Comparison of ENCODE assay signal across 21 cellular contexts in genomic region chr3:40867826-40868225, GRCh38.
A peak's percentile ranks its signal among the peaks of the same experiment; 100 is the strongest.
DNase-seq lines count a peak whose midpoint lies in the region; ATAC-seq and TF ChIP-seq lines count a peak whose summit lies in the region.
"Had no signal": no experiment of that assay in that cellular context is flagged by ENCODE, and none has a peak within 500 bp of the region (broad histone marks: within the 10 kb centered on the region; RNA-seq: fewer than 3 reads in every experiment).

No MANE protein-coding gene starts in this region.

- H3K9me3 ChIP-seq in HEK293 (ENCODE audit: control insufficient read depth, insufficient read depth, low read depth, low read length), result no peaks in the 10 kb centered on the region
- no peaks in the 10 kb centered on the region for H3K9me3 ChIP-seq in breast epithelium
- H3K9me3 ChIP-seq in right cardiac atrium (ENCODE audit: control insufficient read depth, low read length), result no peaks in the 10 kb centered on the region
- H3K9me3 ChIP-seq: A549, BE2C, HAP-1 had no signal

- TF ChIP-seq POLR2A in breast epithelium (IDR thresholded peaks at IDR 0.05), result no peak

- H3K4me3 ChIP-seq in HEK293 (ENCODE audit: low read depth, low read length) (no peak overlapping the region), breast epithelium (no peak overlapping the region), right cardiac atrium (ENCODE audit: low read length) (no peak overlapping the region)
- H3K4me3 ChIP-seq: A549; BLaER1 treated with 17β-estradiol and CSF1 and Interleukin-3, amounts not matched to agents 10 nM and 100 nM; HAP-1 had no signal

- DNase-seq in breast epithelium (ENCODE audit: low spot score in 2 of 2) (no peak), head of caudate nucleus (peak in 27 of 42 donors; percentile 3 to 76 (median 34)), putamen (ENCODE audit: low spot score) (peak; percentile 28), right cardiac atrium (no peak), GM03348 (ENCODE audit: low spot score) (no peak)
- DNase-seq: 8988T; ACHN; AML-193; BE2C; Calu3; CD4-positive, alpha-beta T cell; CD8-positive, alpha-beta memory T cell; DMS53; DMS79 treated with DMSO at 0.1 percent for 48 hours; GF-D8; GOT3 had no signal

- ATAC-seq in right cardiac atrium, result no peak
- no peak for ATAC-seq in HG02623 (IDR thresholded peaks at IDR 0.05; ENCODE audit: unreplicated experiment)
- ATAC-seq: A549 had no signal

- H3K36me3 ChIP-seq in HEK293 (ENCODE audit: control insufficient read depth in 2 of 2, insufficient read depth in 1 of 2, low read length in 2 of 2), result no peaks in the 10 kb centered on the region
- no peaks in the 10 kb centered on the region for H3K36me3 ChIP-seq in breast epithelium
- H3K36me3 ChIP-seq: BE2C; BLaER1 treated with 17β-estradiol and CSF1 and Interleukin-3, amounts not matched to agents 10 nM and 100 nM; HAP-1 had no signal

- H3K4me1 ChIP-seq in HEK293 (ENCODE audit: control insufficient read depth, insufficient read depth, low read length), result no peaks in the 10 kb centered on the region
- peaks cover 0 to 5% of the 10 kb centered on the region in 2 donors for H3K4me1 ChIP-seq in breast epithelium
- peaks cover 3% of the 10 kb centered on the region for H3K4me1 ChIP-seq in right cardiac atrium (ENCODE audit: control insufficient read depth, insufficient read depth, low read length)
- H3K4me1 ChIP-seq: A549, BE2C, HAP-1 had no signal

- no peak for TF ChIP-seq CTCF in HEK293 (tag by site-specific recombination; IDR thresholded peaks at IDR 0.05)
- no peak for TF ChIP-seq CTCF in breast epithelium (IDR thresholded peaks at IDR 0.05)

- 90% methylated on average over 3 of the region's 3 CpGs for WGBS in right cardiac atrium

- intact Hi-C loops in breast epithelium (cut with DNase I; ENCODE audit: low total_unique reads), result no loop called here
- intact Hi-C loops in head of caudate nucleus (cut with DNase I), result no loop called here
- intact Hi-C loops in right cardiac atrium (cut with DNase I), result no loop called here

- POLR2A ChIA-PET in HEK293 (lab: Yijun Ruan, JAX), result no interaction called here

- CTCF ChIA-PET in HEK293 (lab: Yijun Ruan, JAX), result interaction anchor here (0.6 kb wide), 1 partner anchor 269 kb away, joined by 4 read pairs; no protein-coding TSS in a partner anchor

- H3K27me3 ChIP-seq in breast epithelium (no peaks in the 10 kb centered on the region), right cardiac atrium (ENCODE audit: control insufficient read depth, insufficient read depth) (no peaks in the 10 kb centered on the region)
- H3K27me3 ChIP-seq: BE2C; BLaER1 treated with 17β-estradiol and CSF1 and Interleukin-3, amounts not matched to agents 10 nM and 100 nM had no signal

- H3K27ac ChIP-seq in HEK293 (ENCODE audit: extremely low read depth, low read depth, low read length) (no peak overlapping the region), breast epithelium (peak overlapping the region; percentile 22 to 52), right cardiac atrium (ENCODE audit: low read length) (no peak overlapping the region)
- H3K27ac ChIP-seq: A549; BLaER1 treated with 17β-estradiol and CSF1 and Interleukin-3, amounts not matched to agents 10 nM and 100 nM had no signal

TF ChIP-seq in HEK293, 187 proteins besides CTCF, POLR2A, EP300 and RAD21:
- TF ChIP-seq ZNF354C (tag by site-specific recombination; IDR thresholded peaks at IDR 0.05; ENCODE audit: borderline replicate concordance, low read depth), result no peak
- TF ChIP-seq ZNF664 (tag by site-specific recombination; IDR thresholded peaks at IDR 0.05), result no peak
- 0 out of 2 replicates have a peak, but pooled peaks have one; percentile 16 for TF ChIP-seq EGR2 (tag by site-specific recombination; IDR thresholded peaks at IDR 0.05; ENCODE audit: low read depth)

Comparison
In these comparisons a context has a peak if more than half of its experiments do, and no peak if none do; other contexts are left out.
1. H3K27ac ChIP-seq: peak in breast epithelium (2 of 2); none in HEK293 (single experiment) and right cardiac atrium (single experiment).
2. DNase-seq: peak in head of caudate nucleus (27 of 42) and putamen (single experiment); none in breast epithelium (0 of 2), right cardiac atrium (0 of 3) and GM03348 (single experiment).